8 cellular contexts compared by ENCODE assay signal in genomic region chr7:876077-876971, GRCh38. TPM values are rescaled to one million over a fixed set of nuclear protein-coding genes. Genes with fewer than 3 reads are reported as not detected.
DNase-seq lines count a peak whose midpoint lies in the region; ATAC-seq and TF ChIP-seq lines count a peak whose summit lies in the region.

Gene GET4 (plus strand): TSS chr7:876554. CDS start chr7:876646, 92 bp downstream.

- H3K27me3 Mint-ChIP-seq in glutamatergic neuron (ENCODE audit: unreplicated experiment), result peaks cover 18% of the 10 kb centered on the region
- H3K27me3 Mint-ChIP-seq in osteocyte (ENCODE audit: unreplicated experiment), result no peaks in the 10 kb centered on the region

- H3K4me1 Mint-ChIP-seq in glutamatergic neuron (ENCODE audit: low read depth, unreplicated experiment) (peaks cover 26% of the 10 kb centered on the region), osteocyte (ENCODE audit: unreplicated experiment) (peaks cover 20% of the 10 kb centered on the region)

- H3K4me3 ChIP-seq in HEK293 (ENCODE audit: low read depth, low read length) (peak within 1 kb of the TSS; percentile 94), thymus (ENCODE audit: low read length) (peak within 1 kb of the TSS; percentile 79)

- peak within 1 kb of the TSS; percentile 90 to 96 for H3K27ac Mint-ChIP-seq in activated naive CD4-positive, alpha-beta T cell treated with anti-CD3 and anti-CD28 coated beads, Interleukin-2, amount 50 U/mL, for 72 hours
- peak within 1 kb of the TSS; percentile 90 for H3K27ac Mint-ChIP-seq in glutamatergic neuron (ENCODE audit: unreplicated experiment)
- H3K27ac Mint-ChIP-seq in osteocyte (ENCODE audit: unreplicated experiment), result peak within 1 kb of the TSS; percentile 85

- TF ChIP-seq CTCF in HEK293 (tag by site-specific recombination; IDR thresholded peaks at IDR 0.05) (peak; percentile 40; the same call in 1 of the 2 replicates), glutamatergic neuron (IDR thresholded peaks at IDR 0.05; ENCODE audit: partially characterized antibody, unreplicated experiment) (no peak), osteocyte (IDR thresholded peaks at IDR 0.05) (peak; percentile 18)

- peak; percentile 65 for DNase-seq in GM04503 (ENCODE audit: low read depth)
- DNase-seq in MV-4-11 (lab: John Stamatoyannopoulos, UW), result peak; percentile 89
- peak; percentile 98 to 100 for DNase-seq in activated naive CD4-positive, alpha-beta T cell treated with anti-CD3 and anti-CD28 coated beads, Interleukin-2, amount 50 U/mL, for 72 hours (ENCODE audit: low spot score in 2 of 2)
- DNase-seq in glutamatergic neuron, result peak; percentile 97
- peak; percentile 100 for DNase-seq in osteocyte (ENCODE audit: extremely low spot score, unreplicated experiment)

- CTCF ChIA-PET in HEK293 (lab: Yijun Ruan, JAX), result interaction anchor here (0.6 to 1.4 kb wide), 5 partner anchors 17 to 100 kb away, joined by 3 to 5 read pairs (median 3); partner anchors contain the start of gene COX19

- no peaks in the 10 kb centered on the region for H3K9me3 Mint-ChIP-seq in activated naive CD4-positive, alpha-beta T cell treated with anti-CD3 and anti-CD28 coated beads, Interleukin-2, amount 50 U/mL, for 72 hours
- peaks cover 12% of the 10 kb centered on the region for H3K9me3 Mint-ChIP-seq in glutamatergic neuron (ENCODE audit: unreplicated experiment)
- H3K9me3 Mint-ChIP-seq in osteocyte (ENCODE audit: unreplicated experiment), result no peaks in the 10 kb centered on the region

- peak within 1 kb of the TSS; percentile 80 for H3K27ac ChIP-seq in HEK293 (ENCODE audit: extremely low read depth, low read depth, low read length)
- peak within 1 kb of the TSS; percentile 75 for H3K27ac ChIP-seq in thymus (ENCODE audit: low read depth)

- peaks cover 0 to 38% of the 10 kb centered on the region in 2 experiments; a peak in 1 of 3 replicates for H3K36me3 ChIP-seq in HEK293 (ENCODE audit: control insufficient read depth in 2 of 2, insufficient read depth in 1 of 2, low read length in 2 of 2)
- H3K36me3 ChIP-seq in thymus (ENCODE audit: control insufficient read depth, insufficient read depth), result peaks cover 12% of the 10 kb centered on the region

- H3K27me3 ChIP-seq in thymus (ENCODE audit: control insufficient read depth, insufficient read depth), result no peaks in the 10 kb centered on the region

- peaks cover 0 to 10% of the 10 kb centered on the region in 2 donors for H3K36me3 Mint-ChIP-seq in activated naive CD4-positive, alpha-beta T cell treated with anti-CD3 and anti-CD28 coated beads, Interleukin-2, amount 50 U/mL, for 72 hours
- peaks cover 5% of the 10 kb centered on the region for H3K36me3 Mint-ChIP-seq in glutamatergic neuron (ENCODE audit: unreplicated experiment)
- peaks cover 20% of the 10 kb centered on the region for H3K36me3 Mint-ChIP-seq in osteocyte (ENCODE audit: unreplicated experiment)

- WGBS in thymus, result under 1% methylated on average over 129 of the region's 129 CpGs

- ATAC-seq in SK-N-SH treated with all-trans-retinoic acid at 6 μM for 48 hours, result peak; percentile 86
- peak; percentile 85 to 86 for ATAC-seq in activated naive CD4-positive, alpha-beta T cell treated with anti-CD3 and anti-CD28 coated beads, Interleukin-2, amount 50 U/mL, for 72 hours

- POLR2A ChIA-PET in HEK293 (lab: Yijun Ruan, JAX), result interaction anchor here (0.6 to 0.7 kb wide), 3 partner anchors 63 to 107 kb away, joined by 3 read pairs; partner anchors contain the start of gene COX19

- H3K4me1 ChIP-seq in HEK293 (ENCODE audit: control insufficient read depth, insufficient read depth, low read length) (no peaks in the 10 kb centered on the region), thymus (ENCODE audit: control insufficient read depth, insufficient read depth, low read length) (peaks cover 7% of the 10 kb centered on the region)

- H3K9me3 ChIP-seq in HEK293 (ENCODE audit: control insufficient read depth, insufficient read depth, low read depth, low read length), result no peaks in the 10 kb centered on the region
- H3K9me3 ChIP-seq in thymus (ENCODE audit: control insufficient read depth), result no peaks in the 10 kb centered on the region

- H3K4me3 Mint-ChIP-seq in glutamatergic neuron (ENCODE audit: unreplicated experiment), result peak within 1 kb of the TSS; percentile 91
- H3K4me3 Mint-ChIP-seq in osteocyte (ENCODE audit: unreplicated experiment), result peak within 1 kb of the TSS; percentile 89

TF ChIP-seq in HEK293, 187 proteins besides CTCF, POLR2A, EP300 and RAD21 (continues in another document):
- TF ChIP-seq KLF7 (tag by site-specific recombination; IDR thresholded peaks at IDR 0.05; ENCODE audit: borderline replicate concordance) (no peak), OSR2 (tag by site-specific recombination; IDR thresholded peaks at IDR 0.05) (no peak), ZNF133 (tag by site-specific recombination; IDR thresholded peaks at IDR 0.05) (no peak), ZNF202 (tag by site-specific recombination; IDR thresholded peaks at IDR 0.05; ENCODE audit: borderline replicate concordance) (no peak), ZXDB (tag by site-specific recombination; IDR thresholded peaks at IDR 0.05) (peak; percentile 27; the same call in 1 of the 2 replicates), ZBTB26 (tag by site-specific recombination; optimal IDR thresholded peaks at IDR 0.05) (peak; percentile 94), PRDM1 (tag by site-specific recombination; IDR thresholded peaks at IDR 0.05) (no peak), ZNF624 (tag by site-specific recombination; IDR thresholded peaks at IDR 0.05) (no peak), ZBTB7A (tag by site-specific recombination; IDR thresholded peaks at IDR 0.05; ENCODE audit: low read depth) (no peak), ZNF677 (tag by site-specific recombination; IDR thresholded peaks at IDR 0.05) (peak; percentile 64; the same call in 1 of the 2 replicates), ZSCAN30 (tag by site-specific recombination; IDR thresholded peaks at IDR 0.05) (peak; percentile 64), ZNF24 (tag by site-specific recombination; IDR thresholded peaks at IDR 0.05) (no peak)

TF ChIP-seq in SK-N-SH treated with all-trans-retinoic acid at 6 μM for 48 hours, 23 proteins besides CTCF, POLR2A, EP300 and RAD21 (continues in another document):
- TF ChIP-seq CREB5 (CRISPR knock-in tag; IDR thresholded peaks at IDR 0.05; ENCODE audit: low read depth) (no peak), ZNF70 (CRISPR knock-in tag; IDR thresholded peaks at IDR 0.05) (no peak), SNAI2 (CRISPR knock-in tag; IDR thresholded peaks at IDR 0.05) (0 out of 2 replicates have a peak, but pooled peaks have one; percentile 11), OSR1 (CRISPR knock-in tag; IDR thresholded peaks at IDR 0.05) (no peak), CSRNP3 (CRISPR knock-in tag; IDR thresholded peaks at IDR 0.05) (no peak), ZFP3 (CRISPR knock-in tag; IDR thresholded peaks at IDR 0.05) (no peak), PPARA (CRISPR knock-in tag; IDR thresholded peaks at IDR 0.05; ENCODE audit: borderline replicate concordance) (no peak), ZNF8 (CRISPR knock-in tag; IDR thresholded peaks at IDR 0.05) (no peak), ARNTL (CRISPR knock-in tag; IDR thresholded peaks at IDR 0.05; ENCODE audit: borderline replicate concordance, low read depth) (peak; percentile 97), ZC3H10 (CRISPR knock-in tag; IDR thresholded peaks at IDR 0.05) (no peak), ESRRG (CRISPR knock-in tag; IDR thresholded peaks at IDR 0.05) (no peak), POU6F1 (CRISPR knock-in tag; IDR thresholded peaks at IDR 0.05; ENCODE audit: borderline replicate concordance, low read depth) (no peak), ISL1 (CRISPR knock-in tag; IDR thresholded peaks at IDR 0.05) (no peak)

RNA-seq across cellular contexts. Expression of gene GET4, which starts in this region (rescaled TPM):
- 10 to 100 TPM; 32.5 to 34.1 TPM for total RNA-seq in activated naive CD4-positive, alpha-beta T cell treated with anti-CD3 and anti-CD28 coated beads, Interleukin-2, amount 50 U/mL, for 72 hours
- 70.2 TPM for total RNA-seq in glutamatergic neuron (ENCODE audit: unreplicated experiment)
- total RNA-seq in osteocyte, result 33.7 and 36.4 TPM in 2 replicates
- 84.7 TPM for polyA plus RNA-seq in thymus

Comparison
In these comparisons a context has a peak if more than half of its experiments do, and no peak if none do; other contexts are left out.
1. Peak in every context shown above with its lines: DNase-seq, ATAC-seq, H3K4me3 ChIP-seq and H3K27ac ChIP-seq.